ENCODE assay signal across 11 cellular contexts in genomic region chr3:135226057-135226456, GRCh38.
A peak's percentile ranks its signal among the peaks of the same experiment; 100 is the strongest.
DNase-seq lines count a peak whose midpoint lies in the region; ATAC-seq and TF ChIP-seq lines count a peak whose summit lies in the region.
"Had no signal": no experiment of that assay in that cellular context is flagged by ENCODE, and none has a peak within 500 bp of the region (broad histone marks: within the 10 kb centered on the region; RNA-seq: fewer than 3 reads in every experiment).

No MANE protein-coding gene starts in this region.

- TF ChIP-seq POLR2A in gastrocnemius medialis (IDR thresholded peaks at IDR 0.05) = no peak

- H3K9me3 ChIP-seq in ascending aorta = no peaks in the 10 kb centered on the region
- H3K9me3 ChIP-seq in gastrocnemius medialis = no peaks in the 10 kb centered on the region
- H3K9me3 ChIP-seq: breast epithelium, vagina had no signal

- H3K27ac ChIP-seq in ascending aorta = no peak overlapping the region
- no peak overlapping the region for H3K27ac ChIP-seq in gastrocnemius medialis
- H3K27ac ChIP-seq: breast epithelium, vagina had no signal

- peak; percentile 24 for DNase-seq in left kidney (ENCODE audit: low read depth, low spot score)
- no peak for DNase-seq in ascending aorta (ENCODE audit: low spot score in 2 of 2)
- DNase-seq in SHP77 treated with DMSO at 0.1 percent for 48 hours (lab: John Stamatoyannopoulos, UW) = no peak
- DNase-seq in gastrocnemius medialis = no peak
- DNase-seq: COR-L47 had no signal

- intact Hi-C loops in ascending aorta (cut with DNase I) (no loop called here), gastrocnemius medialis (cut with DNase I; ENCODE audit: low total_unique reads) (loop anchor here (5.0 to 10.0 kb wide), 4 partner anchors 121 to 971 kb away; partner anchors contain the start of genes EPHB1 and MSL2)

- H3K27me3 ChIP-seq in ascending aorta = no peaks in the 10 kb centered on the region
- no peaks in the 10 kb centered on the region for H3K27me3 ChIP-seq in gastrocnemius medialis
- H3K27me3 ChIP-seq: breast epithelium, vagina had no signal

- H3K4me1 ChIP-seq in ascending aorta (no peaks in the 10 kb centered on the region), gastrocnemius medialis (peaks cover 16 to 21% of the 10 kb centered on the region in 2 donors)
- H3K4me1 ChIP-seq: breast epithelium, vagina had no signal

- TF ChIP-seq CTCF in ascending aorta (IDR thresholded peaks at IDR 0.05) (no peak), gastrocnemius medialis (IDR thresholded peaks at IDR 0.05 in 4 of 5, conservative IDR thresholded peaks at IDR 0.05 in 1 of 5) (no peak)

- H3K4me3 ChIP-seq in ascending aorta (no peak overlapping the region), gastrocnemius medialis (no peak overlapping the region)
- H3K4me3 ChIP-seq: breast epithelium, vagina had no signal

- in situ Hi-C loops in gastrocnemius medialis (cut with MboI; ENCODE audit: low sequenced_read_pairs in 4 of 4) = no loop called here

- H3K36me3 ChIP-seq in ascending aorta (no peaks in the 10 kb centered on the region), gastrocnemius medialis (no peaks in the 10 kb centered on the region)
- H3K36me3 ChIP-seq: breast epithelium, vagina had no signal

- peak; percentile 59 for ATAC-seq in GM18519 (IDR thresholded peaks at IDR 0.05; ENCODE audit: low FRiP score, unreplicated experiment)
- ATAC-seq in GM21717 (IDR thresholded peaks at IDR 0.05; ENCODE audit: unreplicated experiment) = peak; percentile 79
- ATAC-seq in HG03575 (IDR thresholded peaks at IDR 0.05; ENCODE audit: extremely low read depth, insufficient number of reproducible peaks, low FRiP score, unreplicated experiment) = peak; percentile 64
- ATAC-seq in HG02840 (IDR thresholded peaks at IDR 0.05; ENCODE audit: low FRiP score, unreplicated experiment) = no peak
- ATAC-seq in gastrocnemius medialis = no peak

Comparison
In these comparisons a context has a peak if more than half of its experiments do, and no peak if none do; other contexts are left out.
1. ATAC-seq: peak in GM18519 (single experiment), GM21717 (single experiment) and HG03575 (single experiment); none in HG02840 (single experiment) and gastrocnemius medialis (0 of 2).